ENCODE assay signal across 8 cellular contexts in genomic region chr21:37582613-37583012, GRCh38.
DNase-seq lines count a peak whose midpoint lies in the region; ATAC-seq, FAIRE-seq and TF ChIP-seq lines count a peak whose summit lies in the region.

No MANE protein-coding gene starts in this region.

- TF ChIP-seq POLR2A in HepG2 (IDR thresholded peaks at IDR 0.05; ENCODE audit: insufficient read depth in 1 of 2, low read depth in 2 of 2, low read length in 2 of 2) (no peak), GM12892 (IDR thresholded peaks at IDR 0.05; ENCODE audit: low read depth, low read length) (no peak)

- peaks cover 15% of the 10 kb centered on the region for H3K9me3 Mint-ChIP-seq in activated CD8-positive, alpha-beta T cell treated with anti-CD3 and anti-CD28 coated beads for 36 hours
- peaks cover 12% of the 10 kb centered on the region for H3K9me3 Mint-ChIP-seq in activated CD8-positive, alpha-beta T cell treated with anti-CD3 and anti-CD28 coated beads, Interleukin-2, amount 10 ng/mL, durations not matched to agents 7 days and 5 days (ENCODE audit: insufficient read depth)

- H3K4me1 ChIP-seq in HepG2 (ENCODE audit: insufficient read depth, low read length): no peaks in the 10 kb centered on the region

- H4K20me1 ChIP-seq in HepG2 (ENCODE audit: insufficient read depth, low read length): no peaks in the 10 kb centered on the region

- peak; percentile 16 for DNase-seq in activated CD8-positive, alpha-beta T cell treated with anti-CD3 and anti-CD28 coated beads for 36 hours
- no peak for DNase-seq in activated CD8-positive, alpha-beta T cell treated with anti-CD3 and anti-CD28 coated beads, Interleukin-2, amount 10 ng/mL, durations not matched to agents 7 days and 5 days
- DNase-seq in NCI-H1092 (lab: John Stamatoyannopoulos, UW): peak; percentile 7
- peak; percentile 10 for DNase-seq in brain pericyte (ENCODE audit: low read depth, low spot score)
- peak; percentile 57 for DNase-seq in HepG2 (ENCODE audit: low spot score)
- DNase-seq in medulla oblongata (ENCODE audit: extremely low spot score): no peak
- no peak for DNase-seq in GM12892 (ENCODE audit: insufficient read length)

- TF ChIP-seq EP300 in HepG2 (IDR thresholded peaks at IDR 0.05; ENCODE audit: low read depth in 2 of 2, low read length in 2 of 2) (no peak), HepG2 (CRISPR knock-in tag; IDR thresholded peaks at IDR 0.05; ENCODE audit: borderline replicate concordance) (no peak)

- peaks cover 12% of the 10 kb centered on the region; the same call in 1 of the 2 replicates for H3K9me3 ChIP-seq in HepG2 (ENCODE audit: low read length)

- BruUV-seq in HepG2 (replicated peaks; lab: Mats Ljungman, UMichigan): no TSS peak

- ATAC-seq in activated CD8-positive, alpha-beta T cell treated with anti-CD3 and anti-CD28 coated beads for 36 hours: peak; percentile 47
- ATAC-seq in activated CD8-positive, alpha-beta T cell treated with anti-CD3 and anti-CD28 coated beads, Interleukin-2, amount 10 ng/mL, durations not matched to agents 7 days and 5 days: no peak
- ATAC-seq in HepG2 (peak; percentile 97), HG02973 (IDR thresholded peaks at IDR 0.05; ENCODE audit: unreplicated experiment) (no peak)

- 4% methylated on average over 5 of the region's 5 CpGs for WGBS in HepG2 (ENCODE audit: low lambda C conversion rate)

- no peak overlapping the region for H3K4me3 Mint-ChIP-seq in activated CD8-positive, alpha-beta T cell treated with anti-CD3 and anti-CD28 coated beads for 36 hours
- no peak overlapping the region for H3K4me3 Mint-ChIP-seq in activated CD8-positive, alpha-beta T cell treated with anti-CD3 and anti-CD28 coated beads, Interleukin-2, amount 10 ng/mL, durations not matched to agents 7 days and 5 days

- no peak overlapping the region for H3K27ac Mint-ChIP-seq in activated CD8-positive, alpha-beta T cell treated with anti-CD3 and anti-CD28 coated beads for 36 hours
- H3K27ac Mint-ChIP-seq in activated CD8-positive, alpha-beta T cell treated with anti-CD3 and anti-CD28 coated beads, Interleukin-2, amount 10 ng/mL, durations not matched to agents 7 days and 5 days: no peak overlapping the region

- no peak for FAIRE-seq in HepG2 (lab: Jason Lieb, UNC)
- FAIRE-seq in GM12892 (lab: Jason Lieb, UNC): no peak

- peak; percentile 32 for TF ChIP-seq CTCF in activated CD8-positive, alpha-beta T cell treated with anti-CD3 and anti-CD28 coated beads for 36 hours (IDR thresholded peaks at IDR 0.05)
- TF ChIP-seq CTCF in HepG2 (CRISPR knock-in tag; IDR thresholded peaks at IDR 0.05): peak; percentile 78

- in situ Hi-C loops in HepG2 (cut with HindIII; ENCODE audit: extremely low pct_ligation_motif_present, low pct_unique_long_range_greater_than_20kb): no loop called here

- H3K4me2 ChIP-seq in HepG2 (ENCODE audit: low read depth, low read length): no peak overlapping the region

- H3K4me1 Mint-ChIP-seq in activated CD8-positive, alpha-beta T cell treated with anti-CD3 and anti-CD28 coated beads for 36 hours (ENCODE audit: low read depth): peaks cover 4% of the 10 kb centered on the region
- H3K4me1 Mint-ChIP-seq in activated CD8-positive, alpha-beta T cell treated with anti-CD3 and anti-CD28 coated beads, Interleukin-2, amount 10 ng/mL, durations not matched to agents 7 days and 5 days (ENCODE audit: low read depth): peaks cover 5% of the 10 kb centered on the region

- peak; percentile 66 for TF ChIP-seq RAD21 in HepG2 (CRISPR knock-in tag; IDR thresholded peaks at IDR 0.05)

- no peak overlapping the region for H3K27ac ChIP-seq in HepG2 (ENCODE audit: extremely low read length, insufficient read depth, low read length)

- H3K36me3 ChIP-seq in HepG2 (replicated peaks in 1 of 2; ENCODE audit: control insufficient read depth in 1 of 2, insufficient read depth in 2 of 2, low read length in 2 of 2): no peaks in the 10 kb centered on the region

- intact Hi-C loops in activated CD8-positive, alpha-beta T cell treated with anti-CD3 and anti-CD28 coated beads for 36 hours (cut with micrococcal nuclease): no loop called here
- intact Hi-C loops in HepG2 (cut with micrococcal nuclease; ENCODE audit: unreplicated experiment): loop anchor here (1.0 to 5.0 kb wide), 2 partner anchors 122 to 325 kb away; no protein-coding TSS in a partner anchor

- H2AFZ ChIP-seq in HepG2 (ENCODE audit: low read length): no peak overlapping the region

- H3K79me2 ChIP-seq in HepG2 (ENCODE audit: insufficient read depth, low read length): no peaks in the 10 kb centered on the region

- no peaks in the 10 kb centered on the region; a peak in 1 of 5 replicates for H3K27me3 ChIP-seq in HepG2 (ENCODE audit: control insufficient read depth in 1 of 2, insufficient read depth in 2 of 2, low read length in 2 of 2)

- peaks cover 2% of the 10 kb centered on the region for H3K36me3 Mint-ChIP-seq in activated CD8-positive, alpha-beta T cell treated with anti-CD3 and anti-CD28 coated beads for 36 hours (ENCODE audit: low read depth)
- H3K36me3 Mint-ChIP-seq in activated CD8-positive, alpha-beta T cell treated with anti-CD3 and anti-CD28 coated beads, Interleukin-2, amount 10 ng/mL, durations not matched to agents 7 days and 5 days (ENCODE audit: low read depth): peaks cover 2% of the 10 kb centered on the region

- POLR2A ChIA-PET in activated CD8-positive, alpha-beta T cell treated with anti-CD3 and anti-CD28 coated beads for 36 hours (lab: Charles Lee): no interaction called here
- POLR2A ChIA-PET in activated CD8-positive, alpha-beta T cell treated with anti-CD3 and anti-CD28 coated beads, Interleukin-2, amount 10 ng/mL, durations not matched to agents 7 days and 5 days (lab: Charles Lee): no interaction called here
- POLR2A ChIA-PET in HepG2 (lab: Yijun Ruan, JAX): no interaction called here

- H3K9ac ChIP-seq in HepG2 (ENCODE audit: insufficient read depth, low read depth, low read length): no peak overlapping the region

- CTCF ChIA-PET in activated CD8-positive, alpha-beta T cell treated with anti-CD3 and anti-CD28 coated beads for 36 hours (lab: Charles Lee): interaction anchor here (1.0 to 1.4 kb wide), 3 partner anchors 19 to 129 kb away, joined by 3 to 4 read pairs (median 3); no protein-coding TSS in a partner anchor
- CTCF ChIA-PET in activated CD8-positive, alpha-beta T cell treated with anti-CD3 and anti-CD28 coated beads, Interleukin-2, amount 10 ng/mL, durations not matched to agents 7 days and 5 days (lab: Charles Lee): interaction anchor here (1.2 kb wide), 1 partner anchor 416 kb away, joined by 3 read pairs; no protein-coding TSS in a partner anchor
- CTCF ChIA-PET in HepG2 (lab: Yijun Ruan, JAX; ENCODE audit: low intra/inter-chr PET ratio, low total read pairs): interaction anchor here (1.1 kb wide), 1 partner anchor 86 kb away, joined by 3 read pairs; no protein-coding TSS in a partner anchor

- no peak overlapping the region for H3K4me3 ChIP-seq in HepG2 (replicated peaks in 1 of 3; ENCODE audit: insufficient read depth in 1 of 3, low read depth in 2 of 3, low read length in 3 of 3)

- peaks cover 6% of the 10 kb centered on the region for H3K27me3 Mint-ChIP-seq in activated CD8-positive, alpha-beta T cell treated with anti-CD3 and anti-CD28 coated beads for 36 hours
- H3K27me3 Mint-ChIP-seq in activated CD8-positive, alpha-beta T cell treated with anti-CD3 and anti-CD28 coated beads, Interleukin-2, amount 10 ng/mL, durations not matched to agents 7 days and 5 days (ENCODE audit: low read depth): peaks cover 4% of the 10 kb centered on the region

TF ChIP-seq in HepG2, 621 proteins besides CTCF, POLR2A, EP300 and RAD21 (continues in another document):
- TF ChIP-seq BCL3 (CRISPR knock-in tag; IDR thresholded peaks at IDR 0.05): no peak
- TF ChIP-seq SIX4 (CRISPR knock-in tag; IDR thresholded peaks at IDR 0.05): no peak
- TF ChIP-seq CEBPB (IDR thresholded peaks at IDR 0.05; ENCODE audit: borderline replicate concordance, low read depth, low read length): peak; percentile 75
- TF ChIP-seq PAXIP1 (CRISPR knock-in tag; conservative IDR thresholded peaks at IDR 0.05): no peak
- TF ChIP-seq TEAD3 (CRISPR knock-in tag; optimal IDR thresholded peaks at IDR 0.05; ENCODE audit: borderline replicate concordance): peak; percentile 15
- TF ChIP-seq ZNF672 (CRISPR knock-in tag; IDR thresholded peaks at IDR 0.05): no peak

Comparison
In these comparisons a context has a peak if more than half of its experiments do, and no peak if none do; other contexts are left out.
1. ATAC-seq: peak in activated CD8-positive, alpha-beta T cell treated with anti-CD3 and anti-CD28 coated beads for 36 hours (single experiment) and HepG2 (single experiment); none in activated CD8-positive, alpha-beta T cell treated with anti-CD3 and anti-CD28 coated beads, Interleukin-2, amount 10 ng/mL, durations not matched to agents 7 days and 5 days (single experiment) and HG02973 (single experiment).
2. DNase-seq: peak in activated CD8-positive, alpha-beta T cell treated with anti-CD3 and anti-CD28 coated beads for 36 hours (single experiment), NCI-H1092 (single experiment), brain pericyte (single experiment) and HepG2 (single experiment); none in activated CD8-positive, alpha-beta T cell treated with anti-CD3 and anti-CD28 coated beads, Interleukin-2, amount 10 ng/mL, durations not matched to agents 7 days and 5 days (single experiment), medulla oblongata (single experiment) and GM12892 (single experiment).